In genomic region chr7:38368191-38368605, GRCh38 we compare ENCODE assay signal across 8 cellular contexts.
DNase-seq lines count a peak whose midpoint lies in the region; ATAC-seq and TF ChIP-seq lines count a peak whose summit lies in the region.

No MANE protein-coding gene starts in this region.

- H3K4me3 ChIP-seq in colonic mucosa = no peak overlapping the region

- ATAC-seq in HG02852 (IDR thresholded peaks at IDR 0.05; ENCODE audit: unreplicated experiment) = peak; percentile 61

- H3K9ac ChIP-seq in colonic mucosa (ENCODE audit: low read depth in 2 of 2, low read length in 2 of 2) = no peak overlapping the region

- peak; percentile 78 for TF ChIP-seq CTCF in colonic mucosa (IDR thresholded peaks at IDR 0.05)

- no peaks in the 10 kb centered on the region for H3K27me3 ChIP-seq in colonic mucosa

- no peaks in the 10 kb centered on the region for H3K4me1 ChIP-seq in colonic mucosa

- intact Hi-C loops in colonic mucosa (cut with DNase I) = no loop called here

- no peaks in the 10 kb centered on the region for H3K36me3 ChIP-seq in colonic mucosa

- H3K27ac ChIP-seq in colonic mucosa = peak overlapping the region; percentile 18

- no peaks in the 10 kb centered on the region for H3K9me3 ChIP-seq in colonic mucosa

- DNase-seq in NCI-H2081 (lab: John Stamatoyannopoulos, UW) = peak; percentile 69 to 82
- no peak for DNase-seq in NCI-H2081 treated with DMSO at 0.1 percent for 48 hours (lab: John Stamatoyannopoulos, UW)
- peak; percentile 82 for DNase-seq in NCI-H226
- peak; percentile 66 for DNase-seq in activated CD4-positive, CD25-positive, alpha-beta regulatory T cell treated with anti-CD3 and anti-CD28 coated beads, Interleukin-2, amount 50 U/mL, for 72 hours
- DNase-seq in colonic mucosa = peak; percentile 79
- peak; percentile 66 for DNase-seq in medulla oblongata (ENCODE audit: extremely low spot score)
- DNase-seq in stimulated activated CD8-positive, alpha-beta memory T cell treated with anti-CD3 and anti-CD28 coated beads, Interleukin-7, amount 100 ng/mL, for 4 hours (ENCODE audit: low read depth in 2 of 2) = peak; percentile 65 to 67
